Comparison of ENCODE assay signal across 8 cellular contexts in genomic region chr4:15654556-15655222, GRCh38. TPM values are rescaled to one million over a fixed set of nuclear protein-coding genes. Genes with fewer than 3 reads are reported as not detected.
DNase-seq lines count a peak whose midpoint lies in the region; ATAC-seq, FAIRE-seq and TF ChIP-seq lines count a peak whose summit lies in the region.

No MANE protein-coding gene starts in this region.

- POLR2A ChIA-PET in A549 (lab: Yijun Ruan, JAX) = interaction anchor here (1.0 to 1.9 kb wide), 2 partner anchors 27 to 31 kb away, joined by 3 to 7 read pairs; partner anchors contain the start of gene FAM200B

- intact Hi-C loops in activated naive CD4-positive, alpha-beta T cell treated with anti-CD3 and anti-CD28 coated beads for 36 hours (cut with micrococcal nuclease) = loop anchor here (1.0 to 10.0 kb wide), 14 partner anchors 27 to 2000 kb away; partner anchors contain the start of genes BST1, CD38, CPEB2 and FAM200B
- intact Hi-C loops in heart right ventricle (cut with DNase I) = loop anchor here in 6 of 10 donors (1.0 to 10.0 kb wide), 10 partner anchors 27 to 652 kb away; partner anchors contain the start of genes CPEB2 (in 2 of the 6) and FAM200B (in 1 of the 6)

- H3F3A ChIP-seq in OCI-LY1 (ENCODE audit: insufficient read depth, low read length) = no peaks in the 10 kb centered on the region; the same call in 1 of the 2 replicates

- H3K27me3 ChIP-seq in OCI-LY1 (ENCODE audit: insufficient read depth, low read length) (no peaks in the 10 kb centered on the region), heart right ventricle (no peaks in the 10 kb centered on the region)

- no peaks in the 10 kb centered on the region for H3K27me3 Mint-ChIP-seq in activated naive CD4-positive, alpha-beta T cell treated with anti-CD3 and anti-CD28 coated beads for 36 hours (ENCODE audit: low read depth)

- H3K4me2 ChIP-seq in A549 (peak overlapping the region; percentile 92), OCI-LY1 (ENCODE audit: low read length) (peak overlapping the region; percentile 97)

- CTCF ChIA-PET in A549 (lab: Yijun Ruan, JAX) = interaction anchor here (1.0 to 1.4 kb wide), 5 partner anchors 9 to 40 kb away, joined by 3 to 4 read pairs (median 3); partner anchors contain the start of gene FAM200B
- CTCF ChIA-PET in activated naive CD4-positive, alpha-beta T cell treated with anti-CD3 and anti-CD28 coated beads for 36 hours (lab: Charles Lee) = interaction anchor here (0.7 to 1.6 kb wide), 5 partner anchors 12 to 194 kb away, joined by 3 to 6 read pairs (median 3); no protein-coding TSS in a partner anchor

- no peak for TF ChIP-seq RAD21 in A549 (conservative IDR thresholded peaks at IDR 0.05 in 1 of 2, IDR thresholded peaks at IDR 0.05 in 1 of 2)

- H3K9me3 Mint-ChIP-seq in activated naive CD4-positive, alpha-beta T cell treated with anti-CD3 and anti-CD28 coated beads for 36 hours = no peaks in the 10 kb centered on the region

- TF ChIP-seq EP300 in A549 (IDR thresholded peaks at IDR 0.05) = no peak

- no peaks in the 10 kb centered on the region for H3K36me3 ChIP-seq in OCI-LY1 (ENCODE audit: insufficient read depth, low read length)
- no peaks in the 10 kb centered on the region for H3K36me3 ChIP-seq in heart right ventricle

- H3K79me2 ChIP-seq in OCI-LY1 (ENCODE audit: insufficient read depth, low read length) = peaks cover 38% of the 10 kb centered on the region

- WGBS in A549 (ENCODE audit: missing lambda C conversion rate) = 0% methylated on average over 16 of the region's 68 CpGs
- WGBS in heart right ventricle, 2 donors = 1% methylated on average over 51 to 68 of the region's 68 CpGs

- H3K36me3 Mint-ChIP-seq in activated naive CD4-positive, alpha-beta T cell treated with anti-CD3 and anti-CD28 coated beads for 36 hours (ENCODE audit: low read depth) = peaks cover 3% of the 10 kb centered on the region

- H3K9me3 ChIP-seq in A549 (no peaks in the 10 kb centered on the region), OCI-LY1 (ENCODE audit: low read length) (no peaks in the 10 kb centered on the region), heart right ventricle (no peaks in the 10 kb centered on the region)

- peak overlapping the region; percentile 96 for H3K27ac Mint-ChIP-seq in activated naive CD4-positive, alpha-beta T cell treated with anti-CD3 and anti-CD28 coated beads for 36 hours

- no peak overlapping the region for H2AFZ ChIP-seq in OCI-LY1 (ENCODE audit: low read length)

- H3K4me1 Mint-ChIP-seq in activated naive CD4-positive, alpha-beta T cell treated with anti-CD3 and anti-CD28 coated beads for 36 hours (ENCODE audit: low read depth) = peaks cover 67% of the 10 kb centered on the region

- ATAC-seq in A549 (peak; percentile 68 to 72), GM18511 (IDR thresholded peaks at IDR 0.05; ENCODE audit: unreplicated experiment) (peak; percentile 55), HG03025 (IDR thresholded peaks at IDR 0.05; ENCODE audit: low FRiP score, unreplicated experiment) (peak; percentile 51), heart right ventricle (peak; percentile 45 to 70 (median 58))

- no peak for FAIRE-seq in A549 (lab: Jason Lieb, UNC)

- H3K4me3 Mint-ChIP-seq in activated naive CD4-positive, alpha-beta T cell treated with anti-CD3 and anti-CD28 coated beads for 36 hours = peak overlapping the region; percentile 99

- H3K27ac ChIP-seq in A549 (peak overlapping the region; percentile 89 to 99), OCI-LY1 (ENCODE audit: low read depth, low read length, poor library complexity, severe bottlenecking) (peak overlapping the region; percentile 54), heart right ventricle (peak overlapping the region; percentile 91 to 100 (median 99))

- peak; percentile 19 to 21 for DNase-seq in A549 (ENCODE audit: low read depth in 1 of 2, low spot score in 1 of 2)
- DNase-seq in activated naive CD4-positive, alpha-beta T cell treated with anti-CD3 and anti-CD28 coated beads for 36 hours = peak; percentile 44
- DNase-seq in heart right ventricle = peak; percentile 55 to 60
- DNase-seq in pons (ENCODE audit: low spot score) = peak; percentile 58
- DNase-seq in globus pallidus (ENCODE audit: low spot score) = no peak

- H3K4me3 ChIP-seq in A549 (peak overlapping the region; percentile 68), OCI-LY1 (ENCODE audit: low read depth, low read length, poor library complexity, severe bottlenecking) (peak overlapping the region; percentile 79), heart right ventricle (peak overlapping the region; percentile 48 to 85 (median 72))

- no peaks in the 10 kb centered on the region for H4K20me1 ChIP-seq in OCI-LY1 (ENCODE audit: insufficient read depth, low read length)

- no peak for TF ChIP-seq POLR2A in A549 (IDR thresholded peaks at IDR 0.05; ENCODE audit: low read length)

- TF ChIP-seq CTCF in A549 (IDR thresholded peaks at IDR 0.05) (no peak), OCI-LY1 (IDR thresholded peaks at IDR 0.05; ENCODE audit: low read length) (no peak), heart right ventricle (IDR thresholded peaks at IDR 0.05) (no peak)

- peaks cover 37% of the 10 kb centered on the region; the same call in 2 of the 3 replicates for H3K4me1 ChIP-seq in A549
- peaks cover 54% of the 10 kb centered on the region for H3K4me1 ChIP-seq in OCI-LY1 (ENCODE audit: insufficient read depth, low read length, severe bottlenecking)
- peaks cover 4 to 83% (median 49%) of the 10 kb centered on the region in 9 donors for H3K4me1 ChIP-seq in heart right ventricle

- no peaks in the 10 kb centered on the region for H3K9me2 ChIP-seq in OCI-LY1 (ENCODE audit: low read depth, low read length)

- H3K9ac ChIP-seq in OCI-LY1 (ENCODE audit: low read length) = peak overlapping the region; percentile 88

TF ChIP-seq in A549, 52 proteins besides CTCF, POLR2A, EP300 and RAD21 (continues in another document):
- TF ChIP-seq RFX5 (IDR thresholded peaks at IDR 0.05) = no peak
- no peak for TF ChIP-seq SMC3 (IDR thresholded peaks at IDR 0.05)
- no peak for TF ChIP-seq E2F6 (IDR thresholded peaks at IDR 0.05; ENCODE audit: borderline replicate concordance, low read depth)
- no peak for TF ChIP-seq KDM5A (IDR thresholded peaks at IDR 0.05)
- TF ChIP-seq FOXS1 (CRISPR knock-in tag; IDR thresholded peaks at IDR 0.05) = no peak
- TF ChIP-seq HDAC2 (IDR thresholded peaks at IDR 0.05) = no peak
- no peak for TF ChIP-seq TP53 (CRISPR knock-in tag; IDR thresholded peaks at IDR 0.05)
- no peak for TF ChIP-seq TFCP2L1 (CRISPR knock-in tag; IDR thresholded peaks at IDR 0.05)
- no peak for TF ChIP-seq PBX3 (IDR thresholded peaks at IDR 0.05)
- TF ChIP-seq RNF2 (IDR thresholded peaks at IDR 0.05; ENCODE audit: borderline replicate concordance, low read depth) = no peak
- no peak for TF ChIP-seq CHD4 (IDR thresholded peaks at IDR 0.05; ENCODE audit: borderline replicate concordance)
- no peak for TF ChIP-seq MAFK (IDR thresholded peaks at IDR 0.05; ENCODE audit: partially characterized antibody)
- no peak for TF ChIP-seq MAX (IDR thresholded peaks at IDR 0.05)

RNA-seq across cellular contexts. Expression of gene FBXL5, which starts 0.5 kb away (rescaled TPM):
- polyA plus RNA-seq in A549 (2011; rRNA removed) = 33.0 and 45.4 TPM in 2 replicates
- polyA plus RNA-seq in A549 (2012; cell fraction: cytosol; rRNA removed) = 13.0 and 14.3 TPM in 2 replicates
- 6.4 and 10.1 TPM in 2 replicates for polyA plus RNA-seq in A549 (2012; cell fraction: nucleus; rRNA removed)
- polyA plus RNA-seq in A549 (2017; fragmentation: RNase III; extraction: RNeasy Plus Mini Kit Qiagen cat#74134 plus additional on column Dnase treatment) = 44.2 to 46.7 TPM (median 44.2 TPM) in 3 replicates
- 31.1 and 35.3 TPM in 2 replicates for polyA minus RNA-seq in A549 (2011; rRNA and poly(A)+ RNA removed)
- total RNA-seq in activated naive CD4-positive, alpha-beta T cell treated with anti-CD3 and anti-CD28 coated beads for 36 hours = 10 to 100 TPM; 30.8 to 31.0 TPM
- total RNA-seq in heart right ventricle = 100 to 1,000 TPM in 1 of 10 donors, 10 to 100 TPM in 9; 63.2 to 102 (median 77.3) TPM
- 10 to 100 TPM; 32.8 to 35.7 TPM for polyA plus RNA-seq in heart right ventricle

RNA-seq across cellular contexts. Expression of gene FAM200B, which starts 26.9 kb away (rescaled TPM):
- polyA plus RNA-seq in A549 (2011; rRNA removed) (32.7 and 40.8 TPM in 2 replicates), A549 (2017; fragmentation: RNase III; extraction: RNeasy Plus Mini Kit Qiagen cat#74134 plus additional on column Dnase treatment) (40.9 to 41.9 TPM (median 41.6 TPM) in 3 replicates), heart right ventricle (10 to 100 TPM; 21.7 to 23.2 TPM)
- polyA plus RNA-seq in A549 (2012; cell fraction: cytosol; rRNA removed) = 18.8 and 21.4 TPM in 2 replicates
- 6.7 and 14.4 TPM in 2 replicates for polyA plus RNA-seq in A549 (2012; cell fraction: nucleus; rRNA removed)
- polyA minus RNA-seq in A549 (2011; rRNA and poly(A)+ RNA removed) = 4.5 and 4.8 TPM in 2 replicates
- total RNA-seq in activated naive CD4-positive, alpha-beta T cell treated with anti-CD3 and anti-CD28 coated beads for 36 hours = 1 to 10 TPM; 8.0 to 9.1 TPM
- total RNA-seq in heart right ventricle = 10 to 100 TPM; 19.7 to 38.7 (median 30.3) TPM

RNA-seq across cellular contexts. Expression of gene BST1, which starts 48.2 kb away (rescaled TPM):
- polyA plus RNA-seq in A549 (2011; rRNA removed) (11.7 and 13.6 TPM in 2 replicates), A549 (2017; fragmentation: RNase III; extraction: RNeasy Plus Mini Kit Qiagen cat#74134 plus additional on column Dnase treatment) (16.0 to 18.3 TPM (median 16.4 TPM) in 3 replicates), heart right ventricle (1 to 10 TPM; 2.3 to 2.9 TPM)
- 9.0 and 11.6 TPM in 2 replicates for polyA plus RNA-seq in A549 (2012; cell fraction: cytosol; rRNA removed)
- 7.1 and 9.3 TPM in 2 replicates for polyA plus RNA-seq in A549 (2012; cell fraction: nucleus; rRNA removed)
- 2.8 and 3.9 TPM in 2 replicates for polyA minus RNA-seq in A549 (2011; rRNA and poly(A)+ RNA removed)
- under 1 TPM; 0.74 to 0.96 TPM for total RNA-seq in activated naive CD4-positive, alpha-beta T cell treated with anti-CD3 and anti-CD28 coated beads for 36 hours
- 1 to 10 TPM; 1.3 to 5.7 (median 3.2) TPM for total RNA-seq in heart right ventricle
